ENCODE assay signal across 1 cellular context in the genomic region with DNA sequence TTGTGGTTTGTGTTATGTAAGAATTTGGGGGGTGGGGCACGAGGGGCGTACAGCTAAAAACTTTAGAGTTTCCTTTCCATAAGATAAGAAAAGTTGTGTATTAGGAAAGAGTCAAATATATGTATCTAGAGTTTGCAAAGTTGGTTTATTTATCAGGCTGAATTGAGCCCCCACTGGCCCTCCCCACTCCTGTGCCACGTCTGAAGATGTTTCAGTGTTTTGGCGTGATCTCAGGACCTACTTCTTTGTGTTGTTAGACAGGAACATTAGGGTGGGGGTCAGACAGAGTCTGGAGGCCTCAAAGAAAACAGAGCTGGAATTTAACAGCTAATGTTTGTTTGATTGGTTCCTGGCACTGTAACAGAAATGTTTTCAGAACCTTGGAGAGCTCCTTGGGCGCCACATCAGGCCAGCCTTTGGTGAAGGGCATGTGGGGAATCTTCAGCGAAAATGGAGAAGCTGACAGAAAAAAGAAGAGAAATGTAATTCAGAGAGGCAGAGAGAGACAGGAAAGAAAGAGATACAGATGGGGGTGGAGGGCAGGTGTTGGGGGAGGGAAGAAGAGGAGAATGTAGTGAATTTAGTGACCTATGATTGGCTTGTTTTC.
A peak's percentile ranks its signal among the peaks of the same experiment; 100 is the strongest.
TF ChIP-seq lines count a peak whose summit lies in the region.

No MANE protein-coding gene starts in this region.

TF ChIP-seq in HepG2, 621 proteins besides CTCF, POLR2A, EP300 and RAD21 (continued from another document and continues in another):
- TF ChIP-seq CSRNP1 (CRISPR knock-in tag; IDR thresholded peaks at IDR 0.05): no peak
- no peak for TF ChIP-seq ZNF776 (CRISPR knock-in tag; IDR thresholded peaks at IDR 0.05)
- peak; percentile 92 for TF ChIP-seq ZNF430 (CRISPR knock-in tag; IDR thresholded peaks at IDR 0.05)
- peak; percentile 42; the same call in 1 of the 2 replicates for TF ChIP-seq RBAK (CRISPR knock-in tag; IDR thresholded peaks at IDR 0.05)
- TF ChIP-seq XBP1 (CRISPR knock-in tag; IDR thresholded peaks at IDR 0.05): peak; percentile 94; the same call in 1 of the 2 replicates
- TF ChIP-seq TEAD2 (CRISPR knock-in tag; IDR thresholded peaks at IDR 0.05): 0 out of 2 replicates have a peak, but pooled peaks have one; percentile 46
- TF ChIP-seq MAZ (IDR thresholded peaks at IDR 0.05; ENCODE audit: borderline replicate concordance, low read depth, low read length): no peak
- peak; percentile 44; the same call in 1 of the 2 replicates for TF ChIP-seq MAZ (CRISPR knock-in tag; IDR thresholded peaks at IDR 0.05; ENCODE audit: low read depth)
- TF ChIP-seq RFXANK (CRISPR knock-in tag; IDR thresholded peaks at IDR 0.05): peak; percentile 94; the same call in 1 of the 2 replicates
- TF ChIP-seq, protein P1, sequence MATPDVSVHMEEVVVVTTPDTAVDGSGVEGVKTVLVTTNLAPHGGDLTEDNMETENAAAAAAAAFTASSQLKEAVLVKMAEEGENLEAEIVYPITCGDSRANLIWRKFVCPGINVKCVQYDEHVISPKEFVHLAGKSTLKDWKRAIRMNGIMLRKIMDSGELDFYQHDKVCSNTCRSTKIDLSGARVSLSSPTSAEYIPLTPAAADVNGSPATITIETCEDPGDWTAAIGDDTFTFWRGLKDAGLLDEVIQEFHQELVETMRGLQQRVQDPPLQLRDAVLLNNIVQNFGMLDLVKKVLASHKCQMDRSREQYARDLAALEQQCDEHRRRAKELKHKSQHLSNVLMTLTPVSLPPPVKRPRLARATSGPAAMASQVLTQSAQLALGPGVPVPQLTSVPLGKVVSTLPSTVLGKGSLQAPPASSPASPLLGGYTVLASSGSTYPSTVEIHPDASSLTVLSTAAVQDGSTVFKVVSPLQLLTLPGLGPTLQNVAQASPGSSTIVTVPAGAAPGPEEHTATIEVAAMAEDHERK (CRISPR knock-in tag; IDR thresholded peaks at IDR 0.05; ENCODE audit: low read depth): no peak
- TF ChIP-seq FOXK2 (IDR thresholded peaks at IDR 0.05): no peak
- TF ChIP-seq ESRRA (CRISPR knock-in tag; IDR thresholded peaks at IDR 0.05; ENCODE audit: low read depth): peak; percentile 41; the same call in 1 of the 2 replicates
- peak; percentile 91 for TF ChIP-seq ZBED4 (CRISPR knock-in tag; IDR thresholded peaks at IDR 0.05; ENCODE audit: borderline replicate concordance)
- TF ChIP-seq POGZ (CRISPR knock-in tag; IDR thresholded peaks at IDR 0.05): peak; percentile 37; the same call in 1 of the 2 replicates
- TF ChIP-seq ARNT (IDR thresholded peaks at IDR 0.05): no peak
- TF ChIP-seq POLR2AphosphoS2 (IDR thresholded peaks at IDR 0.05; ENCODE audit: low read depth, low read length): no peak
- peak; percentile 87 for TF ChIP-seq SNAPC2 (CRISPR knock-in tag; IDR thresholded peaks at IDR 0.05)
- TF ChIP-seq PHF21A (CRISPR knock-in tag; IDR thresholded peaks at IDR 0.05): no peak
- peak; percentile 66 for TF ChIP-seq YEATS4 (CRISPR knock-in tag; IDR thresholded peaks at IDR 0.05; ENCODE audit: borderline replicate concordance)
- TF ChIP-seq NFE2L1 (CRISPR knock-in tag; IDR thresholded peaks at IDR 0.05; ENCODE audit: borderline replicate concordance): no peak
- no peak for TF ChIP-seq CERS6 (CRISPR knock-in tag; IDR thresholded peaks at IDR 0.05)
- no peak for TF ChIP-seq FOXA1 (IDR thresholded peaks at IDR 0.05)
- no peak for TF ChIP-seq FOXA1 (CRISPR knock-in tag; IDR thresholded peaks at IDR 0.05)
- no peak for TF ChIP-seq SP2 (CRISPR knock-in tag; IDR thresholded peaks at IDR 0.05)
- TF ChIP-seq MEIS1 (CRISPR knock-in tag; IDR thresholded peaks at IDR 0.05; ENCODE audit: borderline replicate concordance): 0 out of 2 replicates have a peak, but pooled peaks have one; percentile 13
- peak; percentile 99 for TF ChIP-seq ZNF644 (CRISPR knock-in tag; IDR thresholded peaks at IDR 0.05; ENCODE audit: low read depth)
- TF ChIP-seq HDAC1 (CRISPR knock-in tag; IDR thresholded peaks at IDR 0.05): peak; percentile 39; the same call in 1 of the 2 replicates
- TF ChIP-seq HHEX (CRISPR knock-in tag; IDR thresholded peaks at IDR 0.05): no peak
- TF ChIP-seq, protein P2, sequence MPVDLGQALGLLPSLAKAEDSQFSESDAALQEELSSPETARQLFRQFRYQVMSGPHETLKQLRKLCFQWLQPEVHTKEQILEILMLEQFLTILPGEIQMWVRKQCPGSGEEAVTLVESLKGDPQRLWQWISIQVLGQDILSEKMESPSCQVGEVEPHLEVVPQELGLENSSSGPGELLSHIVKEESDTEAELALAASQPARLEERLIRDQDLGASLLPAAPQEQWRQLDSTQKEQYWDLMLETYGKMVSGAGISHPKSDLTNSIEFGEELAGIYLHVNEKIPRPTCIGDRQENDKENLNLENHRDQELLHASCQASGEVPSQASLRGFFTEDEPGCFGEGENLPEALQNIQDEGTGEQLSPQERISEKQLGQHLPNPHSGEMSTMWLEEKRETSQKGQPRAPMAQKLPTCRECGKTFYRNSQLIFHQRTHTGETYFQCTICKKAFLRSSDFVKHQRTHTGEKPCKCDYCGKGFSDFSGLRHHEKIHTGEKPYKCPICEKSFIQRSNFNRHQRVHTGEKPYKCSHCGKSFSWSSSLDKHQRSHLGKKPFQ (CRISPR knock-in tag; IDR thresholded peaks at IDR 0.05; ENCODE audit: insufficient replicate concordance): peak; percentile 52
- no peak for TF ChIP-seq PHB2 (IDR thresholded peaks at IDR 0.05; ENCODE audit: partially characterized antibody)
- TF ChIP-seq NR2C2 (CRISPR knock-in tag; IDR thresholded peaks at IDR 0.05; ENCODE audit: borderline replicate concordance): 0 out of 2 replicates have a peak, but pooled peaks have one; percentile 37
- TF ChIP-seq ZSCAN5A (CRISPR knock-in tag; IDR thresholded peaks at IDR 0.05; ENCODE audit: borderline replicate concordance): peak; percentile 77; the same call in 1 of the 2 replicates
- no peak for TF ChIP-seq EZH2 (conservative IDR thresholded peaks at IDR 0.05; ENCODE audit: low read depth, low read length)
- TF ChIP-seq ZMAT3 (CRISPR knock-in tag; conservative IDR thresholded peaks at IDR 0.05): peak; percentile 91
- peak in 1 of 2 experiments; percentile 49; a peak in 1 of 4 replicates for TF ChIP-seq HMGXB4 (CRISPR knock-in tag; IDR thresholded peaks at IDR 0.05; ENCODE audit: borderline replicate concordance in 1 of 2, low read depth in 1 of 2)
- TF ChIP-seq MAFF (IDR thresholded peaks at IDR 0.05; ENCODE audit: low read depth, low read length): no peak
- TF ChIP-seq ZNF616 (CRISPR knock-in tag; IDR thresholded peaks at IDR 0.05; ENCODE audit: low read depth): peak; percentile 84; the same call in 1 of the 2 replicates
- TF ChIP-seq, protein P3, sequence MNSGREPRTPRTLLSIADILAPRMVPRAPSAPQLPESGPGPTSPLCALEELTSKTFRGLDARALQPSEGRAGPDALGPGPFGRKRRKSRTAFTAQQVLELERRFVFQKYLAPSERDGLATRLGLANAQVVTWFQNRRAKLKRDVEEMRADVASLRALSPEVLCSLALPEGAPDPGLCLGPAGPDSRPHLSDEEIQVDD (CRISPR knock-in tag; IDR thresholded peaks at IDR 0.05; ENCODE audit: borderline replicate concordance): no peak
- TF ChIP-seq ZNF564 (CRISPR knock-in tag; IDR thresholded peaks at IDR 0.05): no peak
- TF ChIP-seq, protein P4, sequence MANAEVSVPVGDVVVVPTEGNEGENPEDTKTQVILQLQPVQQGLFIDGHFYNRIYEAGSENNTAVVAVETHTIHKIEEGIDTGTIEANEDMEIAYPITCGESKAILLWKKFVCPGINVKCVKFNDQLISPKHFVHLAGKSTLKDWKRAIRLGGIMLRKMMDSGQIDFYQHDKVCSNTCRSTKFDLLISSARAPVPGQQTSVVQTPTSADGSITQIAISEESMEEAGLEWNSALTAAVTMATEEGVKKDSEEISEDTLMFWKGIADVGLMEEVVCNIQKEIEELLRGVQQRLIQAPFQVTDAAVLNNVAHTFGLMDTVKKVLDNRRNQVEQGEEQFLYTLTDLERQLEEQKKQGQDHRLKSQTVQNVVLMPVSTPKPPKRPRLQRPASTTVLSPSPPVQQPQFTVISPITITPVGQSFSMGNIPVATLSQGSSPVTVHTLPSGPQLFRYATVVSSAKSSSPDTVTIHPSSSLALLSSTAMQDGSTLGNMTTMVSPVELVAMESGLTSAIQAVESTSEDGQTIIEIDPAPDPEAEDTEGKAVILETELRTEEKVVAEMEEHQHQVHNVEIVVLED (CRISPR knock-in tag; IDR thresholded peaks at IDR 0.05; ENCODE audit: borderline replicate concordance): no peak
- no peak for TF ChIP-seq GTF2F1 (IDR thresholded peaks at IDR 0.05; ENCODE audit: low read length)
- 0 out of 2 replicates have a peak, but pooled peaks have one; percentile 38 for TF ChIP-seq ZNF777 (CRISPR knock-in tag; IDR thresholded peaks at IDR 0.05)
